ENCODE assay signal across 11 cellular contexts in the genomic region with DNA sequence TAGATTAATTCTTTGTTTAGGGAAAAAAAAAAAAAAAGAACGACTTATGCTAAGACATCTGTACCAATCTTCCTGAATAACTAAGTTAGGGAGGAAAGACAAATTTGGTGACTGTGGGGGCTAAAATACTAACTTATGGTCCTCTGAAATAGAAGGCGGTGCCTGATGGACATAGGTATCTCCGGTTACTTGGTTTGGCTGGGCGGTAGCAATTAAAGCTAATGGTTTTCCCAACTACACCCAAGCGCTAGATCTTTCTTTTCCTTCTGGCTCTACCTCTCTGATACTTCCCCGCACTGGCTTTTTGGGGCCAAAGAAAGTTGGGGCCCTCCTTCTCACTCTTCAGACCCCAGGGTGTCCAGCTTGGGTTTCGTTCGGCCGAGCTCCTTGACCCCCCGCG. TPM values are rescaled to one million over a fixed set of nuclear protein-coding genes. Genes with fewer than 3 reads are reported as not detected.
A peak's percentile ranks its signal among the peaks of the same experiment; 100 is the strongest.
DNase-seq lines count a peak whose midpoint lies in the region; ATAC-seq, FAIRE-seq and TF ChIP-seq lines count a peak whose summit lies in the region.
"Had no signal": no experiment of that assay in that cellular context is flagged by ENCODE, and none has a peak within 500 bp of the region (broad histone marks: within the 10 kb centered on the region; RNA-seq: fewer than 3 reads in every experiment).

No MANE protein-coding gene starts in this region.

- peak; percentile 7; the same call in 2 of the 3 replicates for ATAC-seq in GM23338
- ATAC-seq in GM21360 (IDR thresholded peaks at IDR 0.05; ENCODE audit: unreplicated experiment): no peak
- no peak for ATAC-seq in pancreas

- no peaks in the 10 kb centered on the region for H3K36me3 Mint-ChIP-seq in GM23338 (ENCODE audit: low read depth)

- H3F3A ChIP-seq in GM23338 (replicated peaks; ENCODE audit: low read depth): no peaks in the 10 kb centered on the region

- H3K9me3 ChIP-seq in skeletal muscle tissue (ENCODE audit: control insufficient read depth in 3 of 3, low read length in 3 of 3): no peaks in the 10 kb centered on the region
- H3K9me3 ChIP-seq in pancreas: no peaks in the 10 kb centered on the region
- H3K9me3 ChIP-seq: colonic mucosa had no signal

- intact Hi-C loops in pancreas (cut with DNase I): no loop called here

- no peaks in the 10 kb centered on the region for H3K9me3 Mint-ChIP-seq in GM23338

- H3K27ac Mint-ChIP-seq in GM23338: no peak overlapping the region

- H3K4me1 ChIP-seq in GM23338 (ENCODE audit: insufficient read depth) (peaks cover 12% of the 10 kb centered on the region), skeletal muscle tissue (ENCODE audit: control insufficient read depth in 3 of 3, insufficient read depth in 3 of 3, low read length in 3 of 3) (peaks cover 0 to 13% (median 10%) of the 10 kb centered on the region in 3 donors), pancreas (peaks cover 0 to 3% (median 0%) of the 10 kb centered on the region in 3 donors)
- H3K4me1 ChIP-seq: colonic mucosa had no signal

- H3K27ac ChIP-seq in GM23338 (ENCODE audit: low read depth): no peak overlapping the region
- peak overlapping the region; percentile 54 for H3K27ac ChIP-seq in cingulate gyrus (ENCODE audit: low read depth, low read length)
- H3K27ac ChIP-seq in skeletal muscle tissue (ENCODE audit: low read depth, low read length): peak overlapping the region; percentile 99
- no peak overlapping the region for H3K27ac ChIP-seq in pancreas

- FAIRE-seq in pancreas (lab: Jason Lieb, UNC): no peak

- TF ChIP-seq CTCF in GM23338 (conservative IDR thresholded peaks at IDR 0.05; ENCODE audit: low read depth in 2 of 2) (no peak), pancreas (IDR thresholded peaks at IDR 0.05) (no peak)

- peak overlapping the region; percentile 72 for H3K4me3 Mint-ChIP-seq in GM23338

- peaks cover 89% of the 10 kb centered on the region for H3K27me3 ChIP-seq in GM23338 (ENCODE audit: insufficient read depth)
- H3K27me3 ChIP-seq in skeletal muscle tissue (ENCODE audit: control insufficient read depth in 3 of 3, insufficient read depth in 3 of 3, low read length in 3 of 3): no peaks in the 10 kb centered on the region
- H3K27me3 ChIP-seq in pancreas: peaks cover 0 to 4% (median 2%) of the 10 kb centered on the region in 4 donors
- H3K27me3 ChIP-seq: colonic mucosa had no signal

- peak overlapping the region; percentile 80 for H3K4me3 ChIP-seq in GM23338
- peak overlapping the region; percentile 70 to 76 (median 73) for H3K4me3 ChIP-seq in skeletal muscle tissue (ENCODE audit: low read length in 3 of 3)
- H3K4me3 ChIP-seq in pancreas: no peak overlapping the region

- peaks cover 51% of the 10 kb centered on the region for H3K27me3 Mint-ChIP-seq in GM23338 (ENCODE audit: insufficient read depth, low read depth, poor library complexity)

- WGBS in pancreas, 2 donors: 78 to 80% methylated on average over 11 of the region's 11 CpGs

- DNase-seq in GM23338 (ENCODE audit: low spot score) (no peak), left kidney (ENCODE audit: low read depth, low spot score) (peak; percentile 36), inferior parietal cortex (ENCODE audit: extremely low spot score) (no peak), pancreas (no peak), COR-L47 (lab: John Stamatoyannopoulos, UW) (no peak)
- DNase-seq: DMS79 treated with DMSO at 0.1 percent for 48 hours had no signal

- H3K4me2 ChIP-seq in GM23338: peak overlapping the region; percentile 99

- H3K79me2 ChIP-seq in GM23338 (replicated peaks; ENCODE audit: insufficient read depth): no peaks in the 10 kb centered on the region

- H4K20me1 ChIP-seq in GM23338 (replicated peaks; ENCODE audit: insufficient read depth): peaks cover 12% of the 10 kb centered on the region

- H3K36me3 ChIP-seq in GM23338 (ENCODE audit: insufficient read depth) (no peaks in the 10 kb centered on the region), skeletal muscle tissue (ENCODE audit: control insufficient read depth in 3 of 3, insufficient read depth in 3 of 3, low read length in 3 of 3) (peaks cover 13 to 27% (median 19%) of the 10 kb centered on the region in 3 donors), pancreas (no peaks in the 10 kb centered on the region)
- H3K36me3 ChIP-seq: colonic mucosa had no signal

- H3K9ac ChIP-seq in skeletal muscle tissue (ENCODE audit: low read depth in 1 of 3, low read length in 3 of 3): peak overlapping the region; percentile 77 to 98 (median 92)

- no peaks in the 10 kb centered on the region for H3K9me2 ChIP-seq in GM23338 (ENCODE audit: insufficient read depth)

- H3K4me1 Mint-ChIP-seq in GM23338: peaks cover 18% of the 10 kb centered on the region

- H2AFZ ChIP-seq in GM23338: peak overlapping the region; percentile 80

TF ChIP-seq in GM23338, 12 proteins besides CTCF, POLR2A, EP300 and RAD21:
- TF ChIP-seq EZH2 (IDR thresholded peaks at IDR 0.05; ENCODE audit: low read depth, unreplicated experiment) (peak; percentile 34), ZNF114 (CRISPR knock-in tag; IDR thresholded peaks at IDR 0.05) (no peak)

RNA-seq across cellular contexts. Expression of a gene that starts 1.0 kb away (rescaled TPM):
- total RNA-seq in GM23338 (2014; rRNA removed; shearing (Covaris generic)): 0.58 and 1.3 TPM in 2 replicates
- 0.27 and 0.96 TPM in 2 replicates for polyA plus RNA-seq in GM23338 (2016; fragmentation: Nextera tagmentation; extraction: Ambion mirVana)
- total RNA-seq in skeletal muscle tissue: 116 TPM
- under 1 TPM in 4 of 6 donors, not detected in 2; 0.06 to 0.13 (median 0.10) TPM for total RNA-seq in pancreas
- polyA plus RNA-seq in pancreas: under 1 TPM; 0.38 to 0.45 TPM
- total RNA-seq: T-helper 1 cell treated with Interleukin-12 subunit alpha and Interleukin-12 subunit beta and Interleukin-4 antibody, amounts not matched to agents 30 ng/mL and 1 ng/mL, for 36 hours had no signal

Comparison
In these comparisons a context has a peak if more than half of its experiments do, and no peak if none do; other contexts are left out.
1. H3K27ac ChIP-seq: peak in cingulate gyrus (single experiment) and skeletal muscle tissue (single experiment); none in GM23338 (single experiment) and pancreas (0 of 4).
2. H3K4me3 ChIP-seq: peak in GM23338 (single experiment) and skeletal muscle tissue (3 of 3); none in pancreas (0 of 4).
3. RNA of a gene that starts 1.0 kb away (total RNA-seq): 116 TPM in skeletal muscle tissue (single experiment); 0.58 to 1.3 TPM in GM23338 and 0.06 to 0.13 TPM in pancreas; every median in the first group is over 10 times any median in the second.